9 cellular contexts compared by ENCODE assay signal in genomic region chr1:78840447-78841251, GRCh38.
DNase-seq lines count a peak whose midpoint lies in the region; ATAC-seq and TF ChIP-seq lines count a peak whose summit lies in the region.
"Had no signal": no experiment of that assay in that cellular context is flagged by ENCODE, and none has a peak within 500 bp of the region (broad histone marks: within the 10 kb centered on the region; RNA-seq: fewer than 3 reads in every experiment).

No MANE protein-coding gene starts in this region.

- peak; percentile 57 for DNase-seq in AG08395 (ENCODE audit: low spot score)
- peak; percentile 25 for DNase-seq in HEK293T (ENCODE audit: extremely low spot score)
- DNase-seq in SHP77 treated with DMSO at 0.1 percent for 48 hours (lab: John Stamatoyannopoulos, UW), result peak; percentile 9
- peak; percentile 11 for DNase-seq in iPS-NIHi11 (ENCODE audit: low spot score)
- DNase-seq in putamen (ENCODE audit: low spot score), result no peak
- no peak for DNase-seq in GM13976 (ENCODE audit: low spot score)
- no peak for DNase-seq in activated effector memory CD4-positive, alpha-beta T cell treated with Interleukin-2 at 50 U/mL for 16 hours
- DNase-seq: GDM1 had no signal

- POLR2A ChIA-PET in HEK293T (lab: Yijun Ruan, JAX), result no interaction called here

- CTCF ChIA-PET in HEK293T (lab: Yijun Ruan, JAX), result interaction anchor here (0.8 to 1.6 kb wide), 6 partner anchors 43 to 513 kb away, joined by 3 to 8 read pairs (median 4); no protein-coding TSS in a partner anchor

- TF ChIP-seq CTCF in GM13976 (IDR thresholded peaks at IDR 0.05; ENCODE audit: borderline replicate concordance, control extremely low read depth, extremely low read depth, insufficient read depth, missing control alignments), result no peak

- no peak for ATAC-seq in HG02763 (IDR thresholded peaks at IDR 0.05; ENCODE audit: unreplicated experiment)

- in situ Hi-C loops in GM13976 (cut with MboI; ENCODE audit: low sequenced_read_pairs, unreplicated experiment), result no loop called here

TF ChIP-seq in HEK293T, 16 proteins besides CTCF, POLR2A, EP300 and RAD21:
- TF ChIP-seq FOXA1 (IDR thresholded peaks at IDR 0.05) (no peak), SUZ12 (IDR thresholded peaks at IDR 0.05) (no peak), PKNOX1 (IDR thresholded peaks at IDR 0.05) (peak; percentile 84), TARDBP (IDR thresholded peaks at IDR 0.05) (no peak)

Comparison
In these comparisons a context has a peak if more than half of its experiments do, and no peak if none do; other contexts are left out.
1. DNase-seq: peak in AG08395 (single experiment), HEK293T (single experiment), SHP77 treated with DMSO at 0.1 percent for 48 hours (single experiment) and iPS-NIHi11 (single experiment); none in putamen (single experiment), GM13976 (single experiment) and activated effector memory CD4-positive, alpha-beta T cell treated with Interleukin-2 at 50 U/mL for 16 hours (single experiment).